Comparison of ENCODE assay signal across 2 cellular contexts in genomic region chr18:13112982-13113381, GRCh38.
TF ChIP-seq lines count a peak whose summit lies in the region.

No MANE protein-coding gene starts in this region.

TF ChIP-seq in IMR-90, 13 proteins besides CTCF, POLR2A, EP300 and RAD21:
- no peak for TF ChIP-seq ELK1 (IDR thresholded peaks at IDR 0.05; ENCODE audit: borderline replicate concordance, low read depth, low read length)
- TF ChIP-seq BHLHE40 (IDR thresholded peaks at IDR 0.05; ENCODE audit: low read depth, low read length) = no peak
- no peak for TF ChIP-seq RCOR1 (IDR thresholded peaks at IDR 0.05; ENCODE audit: insufficient replicate concordance, low read length)
- TF ChIP-seq SMC3 (IDR thresholded peaks at IDR 0.05; ENCODE audit: low read depth, low read length) = 0 out of 2 replicates have a peak, but pooled peaks have one; percentile 40

TF ChIP-seq in GM12878, 131 proteins besides CTCF, POLR2A, EP300 and RAD21 (continued from another document):
- no peak for TF ChIP-seq ZBTB33 (IDR thresholded peaks at IDR 0.05)
- TF ChIP-seq MEF2B (IDR thresholded peaks at IDR 0.05; ENCODE audit: partially characterized antibody, poor library complexity, severe bottlenecking) = no peak
TF ChIP-seq in GM12878: peak in this region for 0.
